Comparison of ENCODE assay signal across 2 cellular contexts in genomic region chr4:106409901-106410889, GRCh38.
TF ChIP-seq lines count a peak whose summit lies in the region.

No MANE protein-coding gene starts in this region.

TF ChIP-seq in GM23338, 12 proteins besides CTCF, POLR2A, EP300 and RAD21:
- TF ChIP-seq ZNF114 (CRISPR knock-in tag; IDR thresholded peaks at IDR 0.05): no peak
- TF ChIP-seq EZH2 (IDR thresholded peaks at IDR 0.05; ENCODE audit: low read depth, unreplicated experiment): no peak
- TF ChIP-seq REST (IDR thresholded peaks at IDR 0.05; ENCODE audit: unreplicated experiment): no peak
- TF ChIP-seq STAT1 (IDR thresholded peaks at IDR 0.05; ENCODE audit: unreplicated experiment): no peak

TF ChIP-seq in H1, 55 proteins besides CTCF, POLR2A, EP300 and RAD21:
- peak; percentile 80 for TF ChIP-seq CEBPB (IDR thresholded peaks at IDR 0.05; ENCODE audit: low read depth, low read length)
- peak; percentile 37; the same call in 1 of the 2 replicates for TF ChIP-seq YY1 (IDR thresholded peaks at IDR 0.05; ENCODE audit: low read depth, low read length)
- TF ChIP-seq RXRA (IDR thresholded peaks at IDR 0.05; ENCODE audit: insufficient read depth, low read depth, low read length): no peak
- TF ChIP-seq E2F6 (IDR thresholded peaks at IDR 0.05): peak; percentile 12; the same call in 1 of the 2 replicates
- TF ChIP-seq TEAD4 (IDR thresholded peaks at IDR 0.05; ENCODE audit: low read depth, low read length): peak; percentile 21; the same call in 1 of the 2 replicates
TF ChIP-seq in H1: peak in this region for 4.
